ENCODE assay signal across 1 cellular context in genomic region chr17:37405955-37406634, GRCh38.
TF ChIP-seq lines count a peak whose summit lies in the region.

No MANE protein-coding gene starts in this region.

TF ChIP-seq in GM23338, 12 proteins besides CTCF, POLR2A, EP300 and RAD21 (continued from another document):
- TF ChIP-seq ZNF462 (CRISPR knock-in tag; IDR thresholded peaks at IDR 0.05): no peak
- no peak for TF ChIP-seq EZH2phosphoT487 (IDR thresholded peaks at IDR 0.05; ENCODE audit: unreplicated experiment)
- TF ChIP-seq ZNF114 (CRISPR knock-in tag; IDR thresholded peaks at IDR 0.05): no peak
- no peak for TF ChIP-seq CREB1 (CRISPR knock-in tag; IDR thresholded peaks at IDR 0.05; ENCODE audit: low read depth)
- no peak for TF ChIP-seq POLR2AphosphoS5 (IDR thresholded peaks at IDR 0.05; ENCODE audit: low read depth)
- no peak for TF ChIP-seq REST (IDR thresholded peaks at IDR 0.05; ENCODE audit: unreplicated experiment)
- no peak for TF ChIP-seq NANOG (IDR thresholded peaks at IDR 0.05; ENCODE audit: borderline replicate concordance)
- no peak for TF ChIP-seq JUNB (IDR thresholded peaks at IDR 0.05; ENCODE audit: unreplicated experiment)
